8 cellular contexts compared by ENCODE assay signal in genomic region chr4:8406887-8407286, GRCh38. TPM values are rescaled to one million over a fixed set of nuclear protein-coding genes. Genes with fewer than 3 reads are reported as not detected.
A peak's percentile ranks its signal among the peaks of the same experiment; 100 is the strongest.
DNase-seq lines count a peak whose midpoint lies in the region; ATAC-seq and TF ChIP-seq lines count a peak whose summit lies in the region.
"Not testable (repeated sequence)": the region's sequence is repeated elsewhere in the genome, so short reads cannot be mapped to it uniquely, and the experiment has no call there.

No MANE protein-coding gene starts in this region.

- not testable (repeated sequence) for H3K9ac ChIP-seq in endodermal cell (ENCODE audit: extremely low read depth, low read length, poor library complexity, severe bottlenecking)

- peak; percentile 6 for DNase-seq in DMS53 treated with DMSO at 0.1 percent for 48 hours (lab: John Stamatoyannopoulos, UW; ENCODE audit: unreplicated experiment)
- DNase-seq in HT1080 (ENCODE audit: low read depth), result peak; percentile 34
- peak; percentile 33 for DNase-seq in RPMI7951 (ENCODE audit: low read depth)
- DNase-seq in activated naive CD4-positive, alpha-beta T cell treated with anti-CD3 and anti-CD28 coated beads for 36 hours, result peak; percentile 45
- not testable (repeated sequence) for DNase-seq in endodermal cell; type B pancreatic cell (ENCODE audit: extremely low spot score, unreplicated experiment)
- peak; percentile 26 to 88 (median 82) for DNase-seq in right cardiac atrium
- DNase-seq in ovary, result peak in 4 of 5 donors; percentile 54 to 77 (median 70)

- not testable (repeated sequence) for ATAC-seq in right cardiac atrium

- 60 to 89% methylated on average over 2 to 6 of the region's 7 CpGs for WGBS in endodermal cell (ENCODE audit: insufficient coverage in 1 of 2, insufficient read length in 1 of 2), 2 experiments
- 65% methylated on average over 7 of the region's 7 CpGs for WGBS in right cardiac atrium
- 49 to 59% (median 54%) methylated on average over 7 of the region's 7 CpGs for WGBS in ovary, 3 donors

- not testable (repeated sequence) for H3K9me3 ChIP-seq in endodermal cell (ENCODE audit: control insufficient read depth, low read length); right cardiac atrium (ENCODE audit: control insufficient read depth, low read length); ovary

- not testable (repeated sequence) for H3K4me1 ChIP-seq in endodermal cell (ENCODE audit: control insufficient read depth, insufficient read depth, low read length); right cardiac atrium (ENCODE audit: control insufficient read depth, insufficient read depth, low read length); ovary (ENCODE audit: insufficient read depth)

- not testable (repeated sequence) for H3K4me1 Mint-ChIP-seq in activated naive CD4-positive, alpha-beta T cell treated with anti-CD3 and anti-CD28 coated beads for 36 hours (ENCODE audit: low read depth); endodermal cell
- H3K4me1 Mint-ChIP-seq in type B pancreatic cell (ENCODE audit: unreplicated experiment), result peaks cover 24% of the 10 kb centered on the region

- TF ChIP-seq POLR2A in ovary (IDR thresholded peaks at IDR 0.05), result not testable (repeated sequence)

- not testable (repeated sequence) for H3K27ac ChIP-seq in endodermal cell (ENCODE audit: low read depth, low read length); right cardiac atrium (ENCODE audit: low read length); ovary

- not testable (repeated sequence) for H3K9me3 Mint-ChIP-seq in activated naive CD4-positive, alpha-beta T cell treated with anti-CD3 and anti-CD28 coated beads for 36 hours; type B pancreatic cell
- H3K9me3 Mint-ChIP-seq in endodermal cell, result peaks cover 14% of the 10 kb centered on the region

- CTCF ChIA-PET in activated naive CD4-positive, alpha-beta T cell treated with anti-CD3 and anti-CD28 coated beads for 36 hours (lab: Charles Lee), result interaction anchor here (0.6 to 5.8 kb wide), 6 partner anchors 44 to 230 kb away, joined by 3 to 24 read pairs (median 6); no protein-coding TSS in a partner anchor

- not testable (repeated sequence) for H3K36me3 Mint-ChIP-seq in activated naive CD4-positive, alpha-beta T cell treated with anti-CD3 and anti-CD28 coated beads for 36 hours (ENCODE audit: low read depth)
- H3K36me3 Mint-ChIP-seq in endodermal cell (ENCODE audit: low read depth) (peaks cover 68% of the 10 kb centered on the region), type B pancreatic cell (peaks cover 26% of the 10 kb centered on the region)

- peak; percentile 71 for TF ChIP-seq CTCF in endodermal cell (conservative IDR thresholded peaks at IDR 0.05)
- peak in 2 of 3 donors; percentile 22 to 27 for TF ChIP-seq CTCF in ovary (IDR thresholded peaks at IDR 0.05)
- peak; percentile 67 for TF ChIP-seq CTCF in type B pancreatic cell (conservative IDR thresholded peaks at IDR 0.05)

- H3K27me3 ChIP-seq in endodermal cell (ENCODE audit: control insufficient read depth, insufficient read depth, low read length, poor library complexity, severe bottlenecking); right cardiac atrium (ENCODE audit: control insufficient read depth, insufficient read depth); ovary: not testable (repeated sequence)

- H3K27ac Mint-ChIP-seq in activated naive CD4-positive, alpha-beta T cell treated with anti-CD3 and anti-CD28 coated beads for 36 hours; endodermal cell; type B pancreatic cell: not testable (repeated sequence)

- H3K4me3 ChIP-seq in endodermal cell (ENCODE audit: low read length); right cardiac atrium (ENCODE audit: low read length); ovary: not testable (repeated sequence)

- H3K27me3 Mint-ChIP-seq in activated naive CD4-positive, alpha-beta T cell treated with anti-CD3 and anti-CD28 coated beads for 36 hours (ENCODE audit: low read depth); endodermal cell (ENCODE audit: insufficient read depth); type B pancreatic cell: not testable (repeated sequence)

- H3K4me3 Mint-ChIP-seq in activated naive CD4-positive, alpha-beta T cell treated with anti-CD3 and anti-CD28 coated beads for 36 hours; endodermal cell; type B pancreatic cell: not testable (repeated sequence)

- not testable (repeated sequence) for TF ChIP-seq EP300 in ovary (IDR thresholded peaks at IDR 0.05)

- intact Hi-C loops in activated naive CD4-positive, alpha-beta T cell treated with anti-CD3 and anti-CD28 coated beads for 36 hours (cut with micrococcal nuclease), result loop anchor here (1.0 kb wide), 1 partner anchor 230 kb away; no protein-coding TSS in a partner anchor
- intact Hi-C loops in right cardiac atrium (cut with DNase I), result loop anchor here in 1 of 4 donors (10.0 kb wide), 1 partner anchor 132 kb away; no protein-coding TSS in a partner anchor
- intact Hi-C loops in ovary (cut with DNase I), result loop anchor here in 3 of 4 donors (10.0 kb wide), 3 partner anchors 132 to 242 kb away; no protein-coding TSS in a partner anchor

- H3K36me3 ChIP-seq in endodermal cell (ENCODE audit: control insufficient read depth, insufficient read depth, low read length), result peaks cover 96% of the 10 kb centered on the region
- H3K36me3 ChIP-seq in ovary, result not testable (repeated sequence)

RNA-seq across cellular contexts. Expression of gene ACOX3, which starts 33.6 kb away (rescaled TPM):
- total RNA-seq in HT1080 (2014; rRNA removed; shearing (Covaris generic)), result 16.6 and 20.4 TPM in 2 replicates
- 14.4 and 17.9 TPM in 2 replicates for polyA plus RNA-seq in HT1080 (2015; cell fraction: cytosol; rRNA removed)
- polyA plus RNA-seq in HT1080 (2015; cell fraction: nucleus; rRNA removed), result 30.8 and 40.1 TPM in 2 replicates
- total RNA-seq in RPMI7951 (2014; rRNA removed; shearing (Covaris generic)), result 10.7 and 12.6 TPM in 2 replicates
- 10 to 100 TPM; 11.9 to 13.3 TPM for total RNA-seq in activated naive CD4-positive, alpha-beta T cell treated with anti-CD3 and anti-CD28 coated beads for 36 hours
- total RNA-seq in endodermal cell (100 to 1,000 TPM in 1 of 2 donors, 10 to 100 TPM in 1; 55.1 to 146 TPM), right cardiac atrium (10 to 100 TPM; 52.9 to 94.8 (median 55.1) TPM), ovary (10 to 100 TPM; 15.0 to 32.4 (median 24.2) TPM), type B pancreatic cell (ENCODE audit: low replicate concordance) (34.0 and 43.8 TPM in 2 replicates)
- polyA plus RNA-seq in endodermal cell (2013, experiment 1 of 2), result 23.7 TPM
- polyA plus RNA-seq in endodermal cell (2013, experiment 2 of 2), result 23.1 TPM
- polyA plus RNA-seq in right cardiac atrium (25.7 TPM), ovary (10 to 100 TPM; 10.1 to 14.2 TPM)

RNA-seq across cellular contexts. Expression of gene TRMT44, which starts 33.7 kb away (rescaled TPM):
- total RNA-seq in HT1080 (2014; rRNA removed; shearing (Covaris generic)), result 13.0 and 13.1 TPM in 2 replicates
- polyA plus RNA-seq in HT1080 (2015; cell fraction: cytosol; rRNA removed), result 8.1 and 8.3 TPM in 2 replicates
- 24.7 and 37.8 TPM in 2 replicates for polyA plus RNA-seq in HT1080 (2015; cell fraction: nucleus; rRNA removed)
- total RNA-seq in RPMI7951 (2014; rRNA removed; shearing (Covaris generic)), result 7.8 and 9.6 TPM in 2 replicates
- 10 to 100 TPM; 13.1 to 14.5 TPM for total RNA-seq in activated naive CD4-positive, alpha-beta T cell treated with anti-CD3 and anti-CD28 coated beads for 36 hours
- total RNA-seq in endodermal cell (100 to 1,000 TPM in 1 of 2 donors, 10 to 100 TPM in 1; 45.9 to 114 TPM), right cardiac atrium (10 to 100 TPM; 10.2 to 12.9 (median 12.5) TPM), ovary (10 to 100 TPM; 29.7 to 54.8 (median 35.9) TPM), type B pancreatic cell (ENCODE audit: low replicate concordance) (32.3 and 33.5 TPM in 2 replicates)
- polyA plus RNA-seq in endodermal cell (2013, experiment 1 of 2), result 27.2 TPM
- polyA plus RNA-seq in endodermal cell (2013, experiment 2 of 2), result 32.3 TPM
- polyA plus RNA-seq in right cardiac atrium (7.6 TPM), ovary (10 to 100 TPM; 14.6 to 30.3 TPM)
